In the genomic region with DNA sequence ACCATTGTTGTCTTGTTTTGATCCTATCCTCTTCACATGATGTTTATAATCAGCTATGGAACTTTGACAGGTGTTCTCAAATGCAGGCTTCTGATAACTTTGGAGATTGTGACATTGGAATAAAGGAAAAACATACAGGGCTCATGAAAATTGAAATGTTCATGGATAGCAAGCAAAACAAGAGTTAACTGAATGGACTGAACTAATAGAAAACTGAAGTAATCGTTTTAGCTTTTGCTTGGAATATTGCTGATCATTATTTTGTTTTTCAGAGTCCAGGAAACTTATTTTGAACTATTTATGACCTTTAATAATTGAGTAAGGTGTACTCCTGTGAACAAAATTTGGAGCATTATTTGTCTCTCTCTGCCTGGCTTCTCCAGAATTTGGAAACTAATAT, we compare ENCODE assay signal across 25 cellular contexts.
A peak's percentile ranks its signal among the peaks of the same experiment; 100 is the strongest.
DNase-seq lines count a peak whose midpoint lies in the region; ATAC-seq, FAIRE-seq and TF ChIP-seq lines count a peak whose summit lies in the region.
"Had no signal": no experiment of that assay in that cellular context is flagged by ENCODE, and none has a peak within 500 bp of the region (broad histone marks: within the 10 kb centered on the region; RNA-seq: fewer than 3 reads in every experiment).

No MANE protein-coding gene starts in this region.

- H3K27ac ChIP-seq in HepG2 (ENCODE audit: extremely low read length, insufficient read depth, low read length): no peak overlapping the region
- H3K27ac ChIP-seq in right lobe of liver: no peak overlapping the region
- H3K27ac ChIP-seq in iPS-18a (ENCODE audit: low read length): no peak overlapping the region
- no peak overlapping the region for H3K27ac ChIP-seq in transverse colon
- H3K27ac ChIP-seq: ovary had no signal

- TF ChIP-seq EP300 in HepG2 (IDR thresholded peaks at IDR 0.05; ENCODE audit: low read depth in 2 of 2, low read length in 2 of 2) (no peak), HepG2 (CRISPR knock-in tag; IDR thresholded peaks at IDR 0.05; ENCODE audit: borderline replicate concordance) (no peak), transverse colon (IDR thresholded peaks at IDR 0.05; ENCODE audit: low read depth) (no peak)

- H3K36me3 ChIP-seq in HepG2 (replicated peaks in 1 of 2; ENCODE audit: control insufficient read depth in 1 of 2, insufficient read depth in 2 of 2, low read length in 2 of 2) (peaks cover 20 to 33% of the 10 kb centered on the region in 2 experiments), right lobe of liver (no peaks in the 10 kb centered on the region), adipocyte (ENCODE audit: control insufficient read depth, insufficient read depth, low read length, severe bottlenecking) (peaks cover 13% of the 10 kb centered on the region), iPS-18a (ENCODE audit: control insufficient read depth, low read depth, low read length) (peaks cover 38% of the 10 kb centered on the region), transverse colon (no peaks in the 10 kb centered on the region)
- H3K36me3 ChIP-seq: ovary had no signal

- POLR2A ChIA-PET in HepG2 (lab: Yijun Ruan, JAX): no interaction called here

- H3K4me3 ChIP-seq in HepG2 (replicated peaks in 1 of 3; ENCODE audit: insufficient read depth in 1 of 3, low read depth in 2 of 3, low read length in 3 of 3) (peak overlapping the region; percentile 77 to 82 (median 78); a peak in 5 of 6 replicates), right lobe of liver (no peak overlapping the region), adipocyte (ENCODE audit: low read length) (peak overlapping the region; percentile 71), iPS-18a (ENCODE audit: low read length) (peak overlapping the region; percentile 87), transverse colon (no peak overlapping the region)
- H3K4me3 ChIP-seq: ovary had no signal

- no TSS peak for BruUV-seq in HepG2 (replicated peaks; lab: Mats Ljungman, UMichigan)

- H3K79me2 ChIP-seq in HepG2 (ENCODE audit: insufficient read depth, low read length): peaks cover 50% of the 10 kb centered on the region

- no peaks in the 10 kb centered on the region for H3K4me1 Mint-ChIP-seq in activated T-cell treated with anti-CD3 and anti-CD28 coated beads, Interleukin-2, amount 50 U/mL, for 72 hours (ENCODE audit: low read depth)
- H3K4me1 Mint-ChIP-seq: activated CD8-positive, alpha-beta memory T cell treated with anti-CD3 and anti-CD28 coated beads, Interleukin-2, amount 10 ng/mL, durations not matched to agents 7 days and 5 days; CD4-positive, CD25-positive, alpha-beta regulatory T cell; immature natural killer cell; stimulated activated naive B cell treated with anti-CD40 and anti-IgM and Interleukin-4, amounts not matched to agents 10 μg/mL and 1 μg/mL and 100 μg/mL, for 72 hours had no signal

- no peak overlapping the region for H3K4me3 Mint-ChIP-seq in activated T-cell treated with anti-CD3 and anti-CD28 coated beads, Interleukin-2, amount 50 U/mL, for 72 hours
- H3K4me3 Mint-ChIP-seq: activated CD8-positive, alpha-beta memory T cell treated with anti-CD3 and anti-CD28 coated beads, Interleukin-2, amount 10 ng/mL, durations not matched to agents 7 days and 5 days; activated T-cell treated with anti-CD3 and anti-CD28 coated beads, Interleukin-2, amount 50 U/mL, for 4 hours; CD4-positive, CD25-positive, alpha-beta regulatory T cell; immature natural killer cell; stimulated activated naive B cell treated with anti-CD40 and anti-IgM and Interleukin-4, amounts not matched to agents 10 μg/mL and 1 μg/mL and 100 μg/mL, for 72 hours had no signal

- H3K36me3 Mint-ChIP-seq in activated T-cell treated with anti-CD3 and anti-CD28 coated beads, Interleukin-2, amount 50 U/mL, for 72 hours (ENCODE audit: insufficient read depth in 2 of 2): peaks cover 3% of the 10 kb centered on the region in 2 donors
- H3K36me3 Mint-ChIP-seq: activated CD8-positive, alpha-beta memory T cell treated with anti-CD3 and anti-CD28 coated beads, Interleukin-2, amount 10 ng/mL, durations not matched to agents 7 days and 5 days; CD4-positive, CD25-positive, alpha-beta regulatory T cell; immature natural killer cell; stimulated activated naive B cell treated with anti-CD40 and anti-IgM and Interleukin-4, amounts not matched to agents 10 μg/mL and 1 μg/mL and 100 μg/mL, for 72 hours had no signal

- ATAC-seq in HepG2: no peak
- ATAC-seq in right lobe of liver: no peak
- ATAC-seq in activated T-cell treated with anti-CD3 and anti-CD28 coated beads, Interleukin-2, amount 50 U/mL, for 72 hours (replicated peaks in 1 of 2): no peak
- ATAC-seq: activated CD8-positive, alpha-beta memory T cell treated with anti-CD3 and anti-CD28 coated beads, Interleukin-2, amount 10 ng/mL, durations not matched to agents 7 days and 5 days; activated T-cell treated with anti-CD3 and anti-CD28 coated beads, Interleukin-2, amount 50 U/mL, for 4 hours; left colon; stimulated activated naive B cell treated with anti-CD40 and anti-IgM and Interleukin-4, amounts not matched to agents 10 μg/mL and 1 μg/mL and 100 μg/mL, for 72 hours had no signal

- no peaks in the 10 kb centered on the region; a peak in 1 of 5 replicates for H3K27me3 ChIP-seq in HepG2 (ENCODE audit: control insufficient read depth in 1 of 2, insufficient read depth in 2 of 2, low read length in 2 of 2)
- H3K27me3 ChIP-seq in right lobe of liver: no peaks in the 10 kb centered on the region
- H3K27me3 ChIP-seq in adipocyte (replicated peaks; ENCODE audit: control insufficient read depth, insufficient read depth, low read length): no peaks in the 10 kb centered on the region
- H3K27me3 ChIP-seq in iPS-18a (ENCODE audit: control insufficient read depth, insufficient read depth, low read length): no peaks in the 10 kb centered on the region
- H3K27me3 ChIP-seq in transverse colon: no peaks in the 10 kb centered on the region
- H3K27me3 ChIP-seq: ovary had no signal

- no peak overlapping the region for H2AFZ ChIP-seq in HepG2 (ENCODE audit: low read length)

- intact Hi-C loops in HepG2 (cut with micrococcal nuclease; ENCODE audit: unreplicated experiment) (no loop called here), right lobe of liver (cut with DNase I) (no loop called here), head of caudate nucleus (cut with DNase I) (no loop called here), transverse colon (cut with DNase I; ENCODE audit: low total_unique reads) (no loop called here)

- no peak for DNase-seq in HepG2 (ENCODE audit: low spot score)
- DNase-seq in right lobe of liver: no peak
- DNase-seq in adipocyte (ENCODE audit: low read depth): no peak
- no peak for DNase-seq in activated T-cell treated with anti-CD3 and anti-CD28 coated beads, Interleukin-2, amount 50 U/mL, for 72 hours
- DNase-seq in head of caudate nucleus: no peak
- no peak for DNase-seq in NCI-H774 (lab: John Stamatoyannopoulos, UW)
- DNase-seq in transverse colon: no peak
- DNase-seq: activated CD8-positive, alpha-beta memory T cell treated with anti-CD3 and anti-CD28 coated beads, Interleukin-2, amount 10 ng/mL, durations not matched to agents 7 days and 5 days; activated naive CD4-positive, alpha-beta T cell; activated T-cell treated with anti-CD3 and anti-CD28 coated beads, Interleukin-2, amount 50 U/mL, for 4 hours; CD4-positive, CD25-positive, alpha-beta regulatory T cell; foreskin melanocyte; immature natural killer cell; left colon; mammary epithelial cell; NCI-H1436 treated with DMSO at 0.1 percent for 48 hours; NCI-H345; ovary; RPMI8226; stimulated activated naive B cell treated with anti-CD40 and anti-IgM and Interleukin-4, amounts not matched to agents 10 μg/mL and 1 μg/mL and 100 μg/mL, for 72 hours; substantia nigra; T-helper 1 cell had no signal

- H3K9me3 ChIP-seq in HepG2 (ENCODE audit: low read length): no peaks in the 10 kb centered on the region
- H3K9me3 ChIP-seq in right lobe of liver: no peaks in the 10 kb centered on the region
- H3K9me3 ChIP-seq in adipocyte (ENCODE audit: control insufficient read depth, low read length): peaks cover 14% of the 10 kb centered on the region
- H3K9me3 ChIP-seq in iPS-18a (ENCODE audit: control insufficient read depth, low read depth, low read length): peaks cover 16% of the 10 kb centered on the region
- H3K9me3 ChIP-seq in transverse colon: peaks cover 8 to 15% of the 10 kb centered on the region in 2 donors
- H3K9me3 ChIP-seq: HAP-1, ovary had no signal

- WGBS in HepG2 (ENCODE audit: low lambda C conversion rate): 45% methylated on average over 1 of the region's 1 CpG
- WGBS in right lobe of liver (ENCODE audit: insufficient coverage, low coverage, low lambda C conversion rate, missing lambda C conversion rate): 13% methylated on average over 1 of the region's 1 CpG
- WGBS in transverse colon (ENCODE audit: low coverage in 1 of 2), 2 donors: 46 to 53% methylated on average over 1 of the region's 1 CpG

- TF ChIP-seq POLR2A in HepG2 (IDR thresholded peaks at IDR 0.05; ENCODE audit: insufficient read depth in 1 of 2, low read depth in 2 of 2, low read length in 2 of 2) (no peak), right lobe of liver (IDR thresholded peaks at IDR 0.05) (no peak), transverse colon (IDR thresholded peaks at IDR 0.05) (no peak)

- TF ChIP-seq CTCF in HepG2 (CRISPR knock-in tag; IDR thresholded peaks at IDR 0.05) (no peak), right lobe of liver (IDR thresholded peaks at IDR 0.05) (no peak), transverse colon (IDR thresholded peaks at IDR 0.05) (no peak)

- no peak overlapping the region for H3K27ac Mint-ChIP-seq in activated T-cell treated with anti-CD3 and anti-CD28 coated beads, Interleukin-2, amount 50 U/mL, for 72 hours
- H3K27ac Mint-ChIP-seq: activated CD8-positive, alpha-beta memory T cell treated with anti-CD3 and anti-CD28 coated beads, Interleukin-2, amount 10 ng/mL, durations not matched to agents 7 days and 5 days; CD4-positive, CD25-positive, alpha-beta regulatory T cell; immature natural killer cell; stimulated activated naive B cell treated with anti-CD40 and anti-IgM and Interleukin-4, amounts not matched to agents 10 μg/mL and 1 μg/mL and 100 μg/mL, for 72 hours had no signal

- CTCF ChIA-PET in HepG2 (lab: Yijun Ruan, JAX; ENCODE audit: low intra/inter-chr PET ratio, low total read pairs): no interaction called here

- H3K9ac ChIP-seq in HepG2 (ENCODE audit: insufficient read depth, low read depth, low read length) (no peak overlapping the region), adipocyte (ENCODE audit: low read length) (no peak overlapping the region), iPS-18a (ENCODE audit: low read length) (no peak overlapping the region)

- peaks cover 39% of the 10 kb centered on the region for H3K4me1 ChIP-seq in HepG2 (ENCODE audit: insufficient read depth, low read length)
- H3K4me1 ChIP-seq in right lobe of liver: no peaks in the 10 kb centered on the region
- no peaks in the 10 kb centered on the region for H3K4me1 ChIP-seq in adipocyte (ENCODE audit: control insufficient read depth, insufficient read depth, low read length)
- peaks cover 9% of the 10 kb centered on the region for H3K4me1 ChIP-seq in iPS-18a (ENCODE audit: control insufficient read depth, low read depth, low read length)
- H3K4me1 ChIP-seq in transverse colon: no peaks in the 10 kb centered on the region

- TF ChIP-seq RAD21 in HepG2 (CRISPR knock-in tag; IDR thresholded peaks at IDR 0.05): no peak

- peaks cover 18% of the 10 kb centered on the region for H4K20me1 ChIP-seq in HepG2 (ENCODE audit: insufficient read depth, low read length)

- peak overlapping the region; percentile 84 for H3K4me2 ChIP-seq in HepG2 (ENCODE audit: low read depth, low read length)

- in situ Hi-C loops in HepG2 (cut with HindIII; ENCODE audit: extremely low pct_ligation_motif_present, low pct_unique_long_range_greater_than_20kb) (no loop called here), transverse colon (cut with MboI; ENCODE audit: low pct_ligation_motif_present in 1 of 4, low pct_unique_long_range_greater_than_20kb in 1 of 4, low sequenced_read_pairs in 3 of 4) (no loop called here)

- no peak for FAIRE-seq in HepG2 (lab: Jason Lieb, UNC)
- FAIRE-seq: D721Med had no signal

- H3K27me3 Mint-ChIP-seq in activated T-cell treated with anti-CD3 and anti-CD28 coated beads, Interleukin-2, amount 50 U/mL, for 72 hours (ENCODE audit: low read depth): no peaks in the 10 kb centered on the region
- H3K27me3 Mint-ChIP-seq: activated CD8-positive, alpha-beta memory T cell treated with anti-CD3 and anti-CD28 coated beads, Interleukin-2, amount 10 ng/mL, durations not matched to agents 7 days and 5 days; CD4-positive, CD25-positive, alpha-beta regulatory T cell; stimulated activated naive B cell treated with anti-CD40 and anti-IgM and Interleukin-4, amounts not matched to agents 10 μg/mL and 1 μg/mL and 100 μg/mL, for 72 hours had no signal

- peaks cover 4 to 10% of the 10 kb centered on the region in 2 donors for H3K9me3 Mint-ChIP-seq in activated T-cell treated with anti-CD3 and anti-CD28 coated beads, Interleukin-2, amount 50 U/mL, for 72 hours

Comparison
In these comparisons a context has a peak if more than half of its experiments do, and no peak if none do; other contexts are left out.
1. H3K4me3 ChIP-seq: peak in HepG2 (3 of 3), adipocyte (single experiment) and iPS-18a (single experiment); none in right lobe of liver (0 of 3) and transverse colon (0 of 4).